20 cellular contexts compared by ENCODE assay signal in genomic region chr2:240846881-240847601, GRCh38. TPM values are rescaled to one million over a fixed set of nuclear protein-coding genes. Genes with fewer than 3 reads are reported as not detected.
"Had no signal": no experiment of that assay in that cellular context is flagged by ENCODE, and none has a peak within 500 bp of the region (broad histone marks: within the 10 kb centered on the region; RNA-seq: fewer than 3 reads in every experiment).

No MANE protein-coding gene starts in this region.

- H3K4me1 ChIP-seq: gastroesophageal sphincter, testis had no signal

- H3K36me3 ChIP-seq: brain microvascular endothelial cell, gastroesophageal sphincter, heart right ventricle, upper lobe of left lung had no signal

- ATAC-seq: activated CD8-positive, alpha-beta T cell treated with anti-CD3 and anti-CD28 coated beads for 36 hours; esophagus mucosa; gastroesophageal sphincter; stimulated activated naive CD8-positive, alpha-beta T cell treated with anti-CD3 and anti-CD28 coated beads, Interleukin-15, amount 100 ng/mL, for 72 hours had no signal

- DNase-seq: activated CD4-positive, alpha-beta T cell treated with anti-CD3 and anti-CD28 coated beads, Interleukin-2, amount 10 ng/mL, durations not matched to agents 24 days and 14 days; activated CD8-positive, alpha-beta T cell treated with anti-CD3 and anti-CD28 coated beads for 36 hours; activated naive CD4-positive, alpha-beta T cell treated with anti-CD3 and anti-CD28 coated beads for 36 hours; activated T-cell treated with anti-CD3 and anti-CD28 coated beads, Interleukin-2, amount 50 U/mL, for 1 hour; brain microvascular endothelial cell; effector CD8-positive, alpha-beta T cell; heart right ventricle; stimulated activated CD4-positive, alpha-beta T cell treated with anti-CD3 and anti-CD28 coated beads, Interleukin-15, amount 100 ng/mL, for 24 hours; stimulated activated CD4-positive, alpha-beta T cell treated with anti-CD3 and anti-CD28 coated beads, Interleukin-2, amount 100 ng/mL, for 48 hours; stimulated activated naive CD8-positive, alpha-beta T cell treated with anti-CD3 and anti-CD28 coated beads, Interleukin-15, amount 100 ng/mL, for 72 hours; T-helper 1 cell; T-helper 9 cell; testis had no signal

- H3K9me3 ChIP-seq: gastroesophageal sphincter, heart right ventricle, testis, upper lobe of left lung had no signal

- H3K27me3 ChIP-seq: brain microvascular endothelial cell, testis, upper lobe of left lung had no signal

- H3K27ac ChIP-seq: brain microvascular endothelial cell, gastroesophageal sphincter, heart right ventricle, testis, upper lobe of left lung had no signal

- H3K4me3 ChIP-seq: gastroesophageal sphincter, heart right ventricle, lung, testis, upper lobe of left lung had no signal

RNA-seq across cellular contexts. Expression of gene AGXT, which starts 21.6 kb away (rescaled TPM):
- total RNA-seq: activated CD4-positive, alpha-beta T cell treated with anti-CD3 and anti-CD28 coated beads, Interleukin-2, amount 10 ng/mL, durations not matched to agents 24 days and 14 days; activated CD8-positive, alpha-beta T cell treated with anti-CD3 and anti-CD28 coated beads for 36 hours; activated naive CD4-positive, alpha-beta T cell treated with anti-CD3 and anti-CD28 coated beads for 36 hours; activated T-helper 2 cell treated with anti-CD3 and anti-CD28 coated beads, Interferon-gamma antibody, Interleukin-2, Interleukin-4, amounts not matched to agents 10 μg/mL and 5 μg/mL and 100 μg/mL, durations not matched to agents 14 hours and 24 hours and 36 hours; esophagus mucosa; gastroesophageal sphincter; heart right ventricle; posterior vena cava; skeletal muscle tissue had no signal

RNA-seq across cellular contexts. Expression of gene MAB21L4, which starts 48.9 kb away (rescaled TPM):
- total RNA-seq: activated CD4-positive, alpha-beta T cell treated with anti-CD3 and anti-CD28 coated beads, Interleukin-2, amount 10 ng/mL, durations not matched to agents 24 days and 14 days; activated CD8-positive, alpha-beta T cell treated with anti-CD3 and anti-CD28 coated beads for 36 hours; activated naive CD4-positive, alpha-beta T cell treated with anti-CD3 and anti-CD28 coated beads for 36 hours; activated T-helper 2 cell treated with anti-CD3 and anti-CD28 coated beads, Interferon-gamma antibody, Interleukin-2, Interleukin-4, amounts not matched to agents 10 μg/mL and 5 μg/mL and 100 μg/mL, durations not matched to agents 14 hours and 24 hours and 36 hours; posterior vena cava; skeletal muscle tissue; testis had no signal

RNA-seq across cellular contexts. Expression of gene CROCC2, which starts 59.1 kb away (rescaled TPM):
- total RNA-seq: activated CD4-positive, alpha-beta T cell treated with anti-CD3 and anti-CD28 coated beads, Interleukin-2, amount 10 ng/mL, durations not matched to agents 24 days and 14 days; activated CD8-positive, alpha-beta T cell treated with anti-CD3 and anti-CD28 coated beads for 36 hours; activated naive CD4-positive, alpha-beta T cell treated with anti-CD3 and anti-CD28 coated beads for 36 hours; activated T-helper 2 cell treated with anti-CD3 and anti-CD28 coated beads, Interferon-gamma antibody, Interleukin-2, Interleukin-4, amounts not matched to agents 10 μg/mL and 5 μg/mL and 100 μg/mL, durations not matched to agents 14 hours and 24 hours and 36 hours; gastroesophageal sphincter; heart right ventricle had no signal
